In genomic region chr15:80404057-80404718, GRCh38 we compare ENCODE assay signal across 9 cellular contexts. TPM values are rescaled to one million over a fixed set of nuclear protein-coding genes. Genes with fewer than 3 reads are reported as not detected.
DNase-seq lines count a peak whose midpoint lies in the region; ATAC-seq, FAIRE-seq and TF ChIP-seq lines count a peak whose summit lies in the region.
"Had no signal": no experiment of that assay in that cellular context is flagged by ENCODE, and none has a peak within 500 bp of the region (broad histone marks: within the 10 kb centered on the region; RNA-seq: fewer than 3 reads in every experiment).

Gene ARNT2, plus strand, starts transcription at chr15:80404382. Its CDS starts 134 bp downstream, at chr15:80404516.

- dilution Hi-C loops in keratinocyte (cut with MboI; ENCODE audit: extremely low pct_ligation_motif_present, low sequenced_read_pairs) = no loop called here

- no peak for ATAC-seq in HG02678 (IDR thresholded peaks at IDR 0.05; ENCODE audit: unreplicated experiment)
- no peak for ATAC-seq in HG03342 (IDR thresholded peaks at IDR 0.05; ENCODE audit: unreplicated experiment)

- H3K9me3 ChIP-seq in keratinocyte (ENCODE audit: control insufficient read depth, low read depth, low read length) (no peaks in the 10 kb centered on the region), stomach (no peaks in the 10 kb centered on the region)
- H3K9me3 ChIP-seq: neutrophil had no signal

- no peaks in the 10 kb centered on the region for H4K20me1 ChIP-seq in keratinocyte (ENCODE audit: control insufficient read depth, extremely low read depth, insufficient read depth, low read length)

- intact Hi-C loops in stomach (cut with DNase I; ENCODE audit: low total_unique reads) (no loop called here), lower leg skin (cut with DNase I; ENCODE audit: low total_unique reads) (no loop called here)

- H3K36me3 ChIP-seq in brain microvascular endothelial cell (replicated peaks) = no peaks in the 10 kb centered on the region
- H3K36me3 ChIP-seq in keratinocyte (ENCODE audit: control insufficient read depth in 2 of 2, extremely low read depth in 1 of 2, insufficient read depth in 2 of 2, low read length in 2 of 2) = no peaks in the 10 kb centered on the region
- H3K36me3 ChIP-seq in stomach = no peaks in the 10 kb centered on the region
- H3K36me3 ChIP-seq: neutrophil had no signal

- no peak within 1 kb of the TSS for H3K9ac ChIP-seq in keratinocyte (ENCODE audit: control insufficient read depth, extremely low read depth, insufficient read depth, low read length)

- H3K9me1 ChIP-seq in keratinocyte (ENCODE audit: control insufficient read depth, extremely low read depth, insufficient read depth, low read length) = no peaks in the 10 kb centered on the region

- H3K4me2 ChIP-seq in keratinocyte (ENCODE audit: control insufficient read depth, extremely low read depth, insufficient read depth, low read depth, low read length) = peak within 1 kb of the TSS; percentile 32

- H3K4me1 ChIP-seq in keratinocyte (ENCODE audit: control insufficient read depth, extremely low read depth, insufficient read depth, low read length) (no peaks in the 10 kb centered on the region), stomach (peaks cover 0 to 21% (median 15%) of the 10 kb centered on the region in 4 donors)

- H2AFZ ChIP-seq in keratinocyte (ENCODE audit: control insufficient read depth, low read length) = no peak within 1 kb of the TSS

- TF ChIP-seq POLR2A in stomach (IDR thresholded peaks at IDR 0.05) (no peak), lower leg skin (IDR thresholded peaks at IDR 0.05) (no peak)

- no peak for TF ChIP-seq CTCF in brain microvascular endothelial cell (IDR thresholded peaks at IDR 0.05; ENCODE audit: low read depth, low read length, missing control alignments)
- no peak for TF ChIP-seq CTCF in keratinocyte (optimal IDR thresholded peaks at IDR 0.05 in 1 of 3, IDR thresholded peaks at IDR 0.05 in 1 of 3, conservative IDR thresholded peaks at IDR 0.05 in 1 of 3; ENCODE audit: extremely low read depth in 1 of 3, insufficient read depth in 2 of 3, low read length in 3 of 3)
- TF ChIP-seq CTCF in stomach (IDR thresholded peaks at IDR 0.05) = no peak
- TF ChIP-seq CTCF in lower leg skin (IDR thresholded peaks at IDR 0.05) = no peak

- TF ChIP-seq EP300 in stomach (IDR thresholded peaks at IDR 0.05) = no peak

- in situ Hi-C loops in brain microvascular endothelial cell (cut with HindIII; ENCODE audit: low pct_ligation_motif_present, low sequenced_read_pairs) = no loop called here

- DNase-seq in COLO668 (lab: John Stamatoyannopoulos, UW; ENCODE audit: unreplicated experiment) = peak; percentile 73
- peak; percentile 1 for DNase-seq in LHCN-M2 (ENCODE audit: low read depth)
- no peak for DNase-seq in brain microvascular endothelial cell
- DNase-seq in keratinocyte (ENCODE audit: low read depth, low spot score) = no peak
- no peak for DNase-seq in stomach
- DNase-seq in lower leg skin (ENCODE audit: low spot score in 2 of 2) = no peak

- 0 to 1% (median 0%) methylated on average over 2 to 97 of the region's 97 CpGs for WGBS in stomach, 5 donors
- 1% methylated on average over 26 of the region's 97 CpGs; no CpG with 5 or more reads in 1 of the 2 donors for WGBS in lower leg skin, 2 donors

- H3K27me3 ChIP-seq in brain microvascular endothelial cell (replicated peaks) (peaks cover 18% of the 10 kb centered on the region), keratinocyte (ENCODE audit: control insufficient read depth, extremely low read depth, insufficient read depth, low read length) (peaks cover 63% of the 10 kb centered on the region), stomach (peaks cover 0 to 47% (median 12%) of the 10 kb centered on the region in 3 donors)

- FAIRE-seq in keratinocyte (lab: Jason Lieb, UNC) = no peak

- H3K27ac ChIP-seq in brain microvascular endothelial cell = no peak within 1 kb of the TSS
- H3K27ac ChIP-seq in keratinocyte (ENCODE audit: control insufficient read depth, insufficient read depth, low read length) = no peak within 1 kb of the TSS
- peak within 1 kb of the TSS in 4 of 5 donors; percentile 30 to 79 (median 66) for H3K27ac ChIP-seq in stomach
- H3K27ac ChIP-seq: neutrophil had no signal

- no peaks in the 10 kb centered on the region for H3K79me2 ChIP-seq in keratinocyte (ENCODE audit: control insufficient read depth, insufficient read depth, low read length)

- H3K4me3 ChIP-seq in brain microvascular endothelial cell (ENCODE audit: low read depth, low read length) (peak within 1 kb of the TSS; percentile 46), keratinocyte (ENCODE audit: control insufficient read depth in 2 of 3, extremely low read depth in 1 of 3, insufficient read depth in 2 of 3, low read depth in 1 of 3, low read length in 3 of 3) (no peak within 1 kb of the TSS), stomach (peak within 1 kb of the TSS; percentile 55 to 63 (median 58)), lower leg skin (ENCODE audit: low read depth, poor library complexity, severe bottlenecking) (no peak within 1 kb of the TSS)

RNA-seq across cellular contexts. Expression of gene ARNT2, which starts in this region (rescaled TPM):
- total RNA-seq in LHCN-M2 (2014; rRNA removed) (11.1 and 17.9 TPM in 2 replicates), stomach (10 to 100 TPM in 2 of 5 donors, 1 to 10 TPM in 1, under 1 TPM in 2; 0.58 to 27.4 (median 6.2) TPM), lower leg skin (1 to 10 TPM; 1.7 to 8.7 (median 3.0) TPM)
- 42.8 TPM for polyA plus RNA-seq in LHCN-M2 (2012)
- polyA plus RNA-seq in keratinocyte (0.08 to 0.17 TPM (median 0.16 TPM) in 3 replicates), stomach (1 to 10 TPM; 1.1 to 1.8 (median 1.4) TPM)
- not detected for polyA plus RNA-seq in keratinocyte (2011; ENCODE audit: low read depth)
- polyA plus RNA-seq in keratinocyte (2011; cell fraction: cytosol; rRNA removed) = 0.06 and 0.21 TPM in 2 replicates
- 0.22 and 0.28 TPM in 2 replicates for polyA plus RNA-seq in keratinocyte (2011; cell fraction: nucleus; rRNA removed)
- 0.03 and 0.16 TPM in 2 replicates for polyA plus RNA-seq in keratinocyte (2012; ENCODE audit: low replicate concordance)
- 0.20 TPM in 2 of 3 replicates, not detected in the other for polyA minus RNA-seq in keratinocyte
- polyA minus RNA-seq in keratinocyte (2011; cell fraction: cytosol; rRNA and poly(A)+ RNA removed) = not detected
- 0.08 TPM in 1 of 2 replicates, not detected in the other for polyA minus RNA-seq in keratinocyte (2011; cell fraction: nucleus; rRNA and poly(A)+ RNA removed)

Comparison
In these comparisons a context has a peak if more than half of its experiments do, and no peak if none do; other contexts are left out.
1. DNase-seq: peak in COLO668 (single experiment) and LHCN-M2 (single experiment); none in brain microvascular endothelial cell (single experiment), keratinocyte (single experiment), stomach (single experiment) and lower leg skin (0 of 2).
2. H3K27ac ChIP-seq: peak in stomach (4 of 5); none in brain microvascular endothelial cell (single experiment) and keratinocyte (single experiment).
3. H3K4me3 ChIP-seq: peak in brain microvascular endothelial cell (single experiment) and stomach (4 of 4); none in keratinocyte (0 of 3) and lower leg skin (single experiment).